Comparison of ENCODE assay signal across 17 cellular contexts in the genomic region with DNA sequence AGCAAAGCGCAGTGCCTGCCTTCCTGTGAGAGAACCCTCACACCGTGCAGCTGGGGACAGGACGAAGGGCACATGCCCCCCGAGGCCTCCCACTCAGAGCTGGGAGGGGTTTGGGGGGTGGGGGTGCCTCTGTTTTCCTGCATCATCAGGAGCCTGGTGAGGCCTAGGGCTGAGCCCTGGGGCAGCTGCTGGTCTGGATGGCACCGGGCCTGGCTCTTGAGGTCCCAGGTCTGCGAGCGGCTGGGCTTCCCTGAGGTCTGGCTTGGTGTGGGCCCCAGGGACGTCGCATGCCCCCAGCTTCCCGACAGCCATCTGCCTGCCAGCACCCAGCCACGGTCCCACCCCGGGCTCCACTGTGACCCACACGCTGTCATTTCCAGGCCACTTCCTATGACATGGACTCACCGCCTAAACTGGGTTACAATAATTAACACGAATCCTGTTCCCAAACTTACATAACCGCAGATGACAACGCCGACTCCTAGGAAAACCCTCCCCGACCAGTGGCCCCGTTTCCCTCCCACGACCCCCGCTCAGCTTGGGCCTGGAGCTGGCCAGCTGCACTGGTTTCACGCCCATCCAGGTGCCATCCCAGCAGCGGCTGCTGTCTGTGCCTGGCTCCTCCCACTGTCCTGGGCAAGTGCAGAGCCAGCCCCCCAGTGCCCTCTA. TPM values are rescaled to one million over a fixed set of nuclear protein-coding genes. Genes with fewer than 3 reads are reported as not detected.
A peak's percentile ranks its signal among the peaks of the same experiment; 100 is the strongest.
DNase-seq lines count a peak whose midpoint lies in the region; ATAC-seq, FAIRE-seq and TF ChIP-seq lines count a peak whose summit lies in the region.
"Had no signal": no experiment of that assay in that cellular context is flagged by ENCODE, and none has a peak within 500 bp of the region (broad histone marks: within the 10 kb centered on the region; RNA-seq: fewer than 3 reads in every experiment).

No MANE protein-coding gene starts in this region.

- H3K27ac Mint-ChIP-seq in brain: peak overlapping the region; percentile 23 to 70 (median 38)
- H3K27ac Mint-ChIP-seq: activated CD4-positive, alpha-beta T cell treated with anti-CD3 and anti-CD28 coated beads, Interleukin-2, amount 10 ng/mL, durations not matched to agents 24 days and 14 days; B cell had no signal

- ATAC-seq in HG02571 (IDR thresholded peaks at IDR 0.05; ENCODE audit: unreplicated experiment) (no peak), GM21367 (IDR thresholded peaks at IDR 0.05; ENCODE audit: unreplicated experiment) (no peak), GM21526 (IDR thresholded peaks at IDR 0.05; ENCODE audit: low FRiP score, unreplicated experiment) (no peak)
- ATAC-seq: natural killer cell, PC-3 had no signal

- H3K4me1 Mint-ChIP-seq in brain: peaks cover 50% of the 10 kb centered on the region

- TF ChIP-seq CTCF in D721Med (IDR thresholded peaks at IDR 0.05; ENCODE audit: insufficient read depth, missing control alignments) (no peak), brain (conservative IDR thresholded peaks at IDR 0.05) (no peak)

- H3K36me3 ChIP-seq in iPS-20b (ENCODE audit: insufficient read depth, low read depth, low read length) (no peaks in the 10 kb centered on the region), skeletal muscle tissue (ENCODE audit: control insufficient read depth in 3 of 3, insufficient read depth in 3 of 3, low read length in 3 of 3) (peaks cover 0 to 2% (median 0%) of the 10 kb centered on the region in 3 donors)

- DNase-seq in D721Med (ENCODE audit: insufficient read length, low spot score) (peak; percentile 17), NCI-H748 (lab: John Stamatoyannopoulos, UW; ENCODE audit: unreplicated experiment) (no peak)
- DNase-seq: activated CD4-positive, alpha-beta T cell treated with anti-CD3 and anti-CD28 coated beads, Interleukin-2, amount 10 ng/mL, durations not matched to agents 24 days and 14 days; activated gamma-delta T cell; immature natural killer cell; natural killer cell; PC-3; stimulated activated CD4-positive, alpha-beta T cell treated with anti-CD3 and anti-CD28 coated beads, Interleukin-12 subunit alpha, Interleukin-12 subunit beta, amount 100 ng/mL, for 4 hours; T-helper 2 cell had no signal

- H3K4me3 ChIP-seq in iPS-20b (ENCODE audit: low read length): no peak overlapping the region
- peak overlapping the region in 2 of 3 donors; percentile 38 to 54 for H3K4me3 ChIP-seq in skeletal muscle tissue (ENCODE audit: low read length in 3 of 3)

- H3K4me1 ChIP-seq in iPS-20b (ENCODE audit: insufficient read depth, low read length) (peaks cover 10% of the 10 kb centered on the region; the same call in 1 of the 2 replicates), skeletal muscle tissue (ENCODE audit: control insufficient read depth in 3 of 3, insufficient read depth in 3 of 3, low read length in 3 of 3) (peaks cover 68 to 91% (median 87%) of the 10 kb centered on the region in 3 donors)

- H3K9me3 ChIP-seq in iPS-20b (ENCODE audit: insufficient read depth, low read depth, low read length): no peaks in the 10 kb centered on the region
- H3K9me3 ChIP-seq in skeletal muscle tissue (ENCODE audit: control insufficient read depth in 3 of 3, low read length in 3 of 3): no peaks in the 10 kb centered on the region

- H3K27me3 Mint-ChIP-seq in brain: no peaks in the 10 kb centered on the region
- H3K27me3 Mint-ChIP-seq: activated CD4-positive, alpha-beta T cell treated with anti-CD3 and anti-CD28 coated beads, Interleukin-2, amount 10 ng/mL, durations not matched to agents 24 days and 14 days; central memory CD8-positive, alpha-beta T cell had no signal

- H3K27ac ChIP-seq in iPS-20b (ENCODE audit: low read length): no peak overlapping the region
- H3K27ac ChIP-seq in skeletal muscle tissue (ENCODE audit: low read depth, low read length): peak overlapping the region; percentile 72

- H3K27me3 ChIP-seq in iPS-20b (ENCODE audit: insufficient read depth, low read length) (no peaks in the 10 kb centered on the region), skeletal muscle tissue (ENCODE audit: control insufficient read depth in 3 of 3, insufficient read depth in 3 of 3, low read length in 3 of 3) (no peaks in the 10 kb centered on the region)

- FAIRE-seq in D721Med (lab: Jason Lieb, UNC): no peak

- no peaks in the 10 kb centered on the region for H3K36me3 Mint-ChIP-seq in brain
- H3K36me3 Mint-ChIP-seq: immature natural killer cell, natural killer cell had no signal

- H3K9ac ChIP-seq in iPS-20b (ENCODE audit: low read depth, low read length) (0 out of 2 replicates have a peak overlapping the region, but pooled peaks have one; percentile 32), skeletal muscle tissue (ENCODE audit: low read depth in 1 of 3, low read length in 3 of 3) (peak overlapping the region; percentile 65 to 77 (median 68))

- H3K9me3 Mint-ChIP-seq in brain: no peaks in the 10 kb centered on the region
- H3K9me3 Mint-ChIP-seq: activated CD4-positive, alpha-beta T cell treated with anti-CD3 and anti-CD28 coated beads, Interleukin-2, amount 10 ng/mL, durations not matched to agents 24 days and 14 days; central memory CD8-positive, alpha-beta T cell; immature natural killer cell; natural killer cell had no signal

- no peak overlapping the region for H3K4me3 Mint-ChIP-seq in brain
- H3K4me3 Mint-ChIP-seq: activated CD4-positive, alpha-beta T cell treated with anti-CD3 and anti-CD28 coated beads, Interleukin-2, amount 10 ng/mL, durations not matched to agents 24 days and 14 days; B cell; central memory CD8-positive, alpha-beta T cell; natural killer cell had no signal

RNA-seq across cellular contexts. Expression of a gene that starts 8.7 kb away (rescaled TPM):
- 20.6 TPM for polyA plus RNA-seq in brain (ENCODE audit: insufficient read depth, low read depth, low replicate concordance)
- total RNA-seq in skeletal muscle tissue: 7.3 TPM

RNA-seq across cellular contexts. Expression of a gene that starts 32.3 kb away (rescaled TPM):
- polyA plus RNA-seq in brain (ENCODE audit: insufficient read depth, low read depth, low replicate concordance): 36.6 TPM
- total RNA-seq in skeletal muscle tissue: 24.0 TPM
